ENCODE assay signal across 29 cellular contexts in genomic region chr11:90589735-90590134, GRCh38.
"Had no signal": no experiment of that assay in that cellular context is flagged by ENCODE, and none has a peak within 500 bp of the region (broad histone marks: within the 10 kb centered on the region; RNA-seq: fewer than 3 reads in every experiment).

No MANE protein-coding gene starts in this region.

- H3K4me1 Mint-ChIP-seq: naive thymus-derived CD8-positive, alpha-beta T cell; nephron progenitor cell; neural crest cell; stimulated activated effector memory CD8-positive, alpha-beta T cell treated with anti-CD3 and anti-CD28 coated beads, Interleukin-12 subunit alpha, Interleukin-12 subunit beta, amount 100 ng/mL, for 72 hours had no signal

- H3K79me2 ChIP-seq: parathyroid adenoma had no signal

- H3K9me3 ChIP-seq: neutrophil, ovary, psoas muscle, right lobe of liver, sigmoid colon, thoracic aorta, thyroid gland, tibial nerve, upper lobe of left lung, vagina had no signal

- H3K4me3 Mint-ChIP-seq: naive thymus-derived CD8-positive, alpha-beta T cell; nephron progenitor cell; neural crest cell; stimulated activated effector memory CD8-positive, alpha-beta T cell treated with anti-CD3 and anti-CD28 coated beads, Interleukin-12 subunit alpha, Interleukin-12 subunit beta, amount 100 ng/mL, for 72 hours; stimulated activated naive B cell treated with anti-CD40 and anti-IgM and Interleukin-4, amounts not matched to agents 10 μg/mL and 1 μg/mL and 100 μg/mL, for 72 hours; stimulated activated naive CD8-positive, alpha-beta T cell treated with anti-CD3 and anti-CD28 coated beads, Interleukin-15, Interleukin-2, amounts not matched to agents 100 ng/mL and 50 ng/mL, for 24 hours had no signal

- H3K27me3 Mint-ChIP-seq: naive thymus-derived CD8-positive, alpha-beta T cell; progenitor cell of endocrine pancreas; stimulated activated naive B cell treated with anti-CD40 and anti-IgM and Interleukin-4, amounts not matched to agents 10 μg/mL and 1 μg/mL and 100 μg/mL, for 72 hours; stimulated activated naive CD8-positive, alpha-beta T cell treated with anti-CD3 and anti-CD28 coated beads, Interleukin-15, Interleukin-2, amounts not matched to agents 100 ng/mL and 50 ng/mL, for 24 hours had no signal

- H3K9me3 Mint-ChIP-seq: neural crest cell had no signal

- H3K27ac ChIP-seq: neutrophil, ovary, parathyroid adenoma, psoas muscle, right lobe of liver, sigmoid colon, stomach, thoracic aorta, thyroid gland, tibial nerve, upper lobe of left lung, vagina had no signal

- H2AFZ ChIP-seq: parathyroid adenoma had no signal

- H3K27ac Mint-ChIP-seq: naive thymus-derived CD8-positive, alpha-beta T cell; nephron progenitor cell; progenitor cell of endocrine pancreas; stimulated activated effector memory CD8-positive, alpha-beta T cell treated with anti-CD3 and anti-CD28 coated beads, Interleukin-12 subunit alpha, Interleukin-12 subunit beta, amount 100 ng/mL, for 72 hours; stimulated activated naive B cell treated with anti-CD40 and anti-IgM and Interleukin-4, amounts not matched to agents 10 μg/mL and 1 μg/mL and 100 μg/mL, for 72 hours; stimulated activated naive CD8-positive, alpha-beta T cell treated with anti-CD3 and anti-CD28 coated beads, Interleukin-15, Interleukin-2, amounts not matched to agents 100 ng/mL and 50 ng/mL, for 24 hours had no signal

- H3K4me1 ChIP-seq: parathyroid adenoma, psoas muscle, right lobe of liver, sigmoid colon, stomach, thyroid gland, tibial nerve, upper lobe of left lung, vagina had no signal

- DNase-seq: naive thymus-derived CD8-positive, alpha-beta T cell; nephron progenitor cell; nucleus accumbens; ovary; posterior cingulate gyrus; psoas muscle; right cardiac atrium; right lobe of liver; sigmoid colon; small intestine; stimulated activated CD4-positive, alpha-beta T cell treated with anti-CD3 and anti-CD28 coated beads, Interleukin-15, amount 100 ng/mL, for 24 hours; stimulated activated CD4-positive, alpha-beta T cell treated with anti-CD3 and anti-CD28 coated beads, Interleukin-2, amount 100 ng/mL, for 24 hours; stimulated activated CD4-positive, alpha-beta T cell treated with anti-CD3 and anti-CD28 coated beads, Interleukin-2, amount 100 ng/mL, for 48 hours; stimulated activated CD4-positive, alpha-beta T cell treated with anti-CD3 and anti-CD28 coated beads, Interleukin-4, amount 100 ng/mL, for 24 hours; stimulated activated naive B cell treated with anti-CD40 and anti-IgM and Interleukin-4, amounts not matched to agents 10 μg/mL and 1 μg/mL and 100 μg/mL, for 72 hours; stimulated activated naive CD4-positive, alpha-beta T cell treated with Interleukin-2 at 50 U/mL for 16 hours; stomach; thyroid gland; trophoblast cell; upper lobe of left lung had no signal

- H3K36me3 Mint-ChIP-seq: naive thymus-derived CD8-positive, alpha-beta T cell; stimulated activated effector memory CD8-positive, alpha-beta T cell treated with anti-CD3 and anti-CD28 coated beads, Interleukin-12 subunit alpha, Interleukin-12 subunit beta, amount 100 ng/mL, for 72 hours; stimulated activated naive B cell treated with anti-CD40 and anti-IgM and Interleukin-4, amounts not matched to agents 10 μg/mL and 1 μg/mL and 100 μg/mL, for 72 hours had no signal

- H3K9ac ChIP-seq: parathyroid adenoma had no signal

- H3K27me3 ChIP-seq: neutrophil, ovary, right lobe of liver, sigmoid colon, stomach, thyroid gland, tibial nerve, upper lobe of left lung, vagina had no signal

- ATAC-seq: naive thymus-derived CD8-positive, alpha-beta T cell; psoas muscle; right cardiac atrium; right lobe of liver; stimulated activated effector memory CD8-positive, alpha-beta T cell treated with anti-CD3 and anti-CD28 coated beads, Interleukin-12 subunit alpha, Interleukin-12 subunit beta, amount 100 ng/mL, for 72 hours; stimulated activated naive B cell treated with anti-CD40 and anti-IgM and Interleukin-4, amounts not matched to agents 10 μg/mL and 1 μg/mL and 100 μg/mL, for 72 hours had no signal

- H3K4me3 ChIP-seq: ovary, psoas muscle, right lobe of liver, sigmoid colon, stomach, thoracic aorta, thyroid gland, tibial nerve, upper lobe of left lung, vagina had no signal

- H3K36me3 ChIP-seq: neutrophil, ovary, right lobe of liver, sigmoid colon, stomach, thoracic aorta, thyroid gland, tibial nerve, upper lobe of left lung, vagina had no signal
